Comparison of ENCODE assay signal across 30 cellular contexts in the genomic region with DNA sequence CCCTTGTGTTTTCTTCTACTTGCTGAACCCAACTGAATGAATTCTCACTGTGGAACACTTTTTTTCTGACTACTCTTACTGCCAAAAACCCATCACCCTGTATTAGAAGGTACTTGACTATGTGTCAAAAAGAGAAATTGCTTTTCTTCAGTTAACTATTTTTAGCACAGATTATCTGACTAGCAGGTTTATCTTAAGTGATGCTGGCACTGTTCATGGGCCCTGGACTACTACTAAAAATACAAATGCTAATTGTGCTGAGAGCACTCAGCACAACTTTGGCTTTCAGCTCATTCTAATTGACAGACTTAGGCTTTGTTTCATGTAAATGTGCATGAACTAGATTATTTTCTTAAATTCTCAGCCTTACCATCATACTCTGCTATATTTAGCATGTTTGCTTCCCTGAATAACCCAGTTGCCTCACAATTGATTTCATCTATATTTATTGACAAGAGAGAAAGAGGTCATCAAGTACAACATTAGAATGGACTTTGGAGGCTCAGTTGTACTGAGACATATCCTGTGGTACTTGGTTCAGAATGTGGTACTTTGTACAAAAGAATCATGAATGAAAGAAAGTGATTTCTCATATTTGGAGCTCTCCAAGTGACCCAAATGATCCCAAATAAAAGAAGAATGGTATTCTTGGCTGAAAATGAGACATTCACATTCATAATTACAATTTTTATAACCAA.
DNase-seq lines count a peak whose midpoint lies in the region; ATAC-seq and TF ChIP-seq lines count a peak whose summit lies in the region.
"Had no signal": no experiment of that assay in that cellular context is flagged by ENCODE, and none has a peak within 500 bp of the region (broad histone marks: within the 10 kb centered on the region; RNA-seq: fewer than 3 reads in every experiment).

No MANE protein-coding gene starts in this region.

- H3K4me1 Mint-ChIP-seq in natural killer cell treated with Interleukin-12 subunit alpha and Interleukin-12 subunit beta and Interleukin-15 and Interleukin-18, amount 100 ng/mL, for 72 hours (ENCODE audit: low read depth in 2 of 2), result no peaks in the 10 kb centered on the region
- H3K4me1 Mint-ChIP-seq: IgD-negative memory B cell had no signal

- TF ChIP-seq CTCF in right atrium auricular region (IDR thresholded peaks at IDR 0.05), result no peak
- no peak for TF ChIP-seq CTCF in heart right ventricle (IDR thresholded peaks at IDR 0.05)
- no peak for TF ChIP-seq CTCF in neural cell (IDR thresholded peaks at IDR 0.05; ENCODE audit: poor library complexity, severe bottlenecking)

- TF ChIP-seq EP300 in neural cell (conservative IDR thresholded peaks at IDR 0.05; ENCODE audit: poor library complexity, severe bottlenecking), result no peak

- H2AFZ ChIP-seq in neural cell (ENCODE audit: low read depth, low read length), result no peak overlapping the region

- H3K9me2 ChIP-seq in neural cell (ENCODE audit: insufficient read depth, low read length), result no peaks in the 10 kb centered on the region

- H3K4me3 ChIP-seq in right atrium auricular region, result no peak overlapping the region
- H3K4me3 ChIP-seq in heart right ventricle, result no peak overlapping the region
- H3K4me3 ChIP-seq in neural cell (ENCODE audit: low read length), result no peak overlapping the region
- H3K4me3 ChIP-seq: SK-N-MC had no signal

- DNase-seq in Right ventricle myocardium superior, result no peak
- no peak for DNase-seq in right atrium auricular region (ENCODE audit: low spot score)
- DNase-seq in heart right ventricle, result peak in 1 of 2 donors; percentile 21
- DNase-seq in NCI-H146 treated with DMSO at 0.1 percent for 48 hours (lab: John Stamatoyannopoulos, UW; ENCODE audit: unreplicated experiment), result no peak
- DNase-seq in MV-4-11 (lab: John Stamatoyannopoulos, UW), result no peak
- DNase-seq in natural killer cell treated with Interleukin-12 subunit alpha and Interleukin-12 subunit beta and Interleukin-15 and Interleukin-18, amount 100 ng/mL, for 72 hours (ENCODE audit: low spot score), result no peak
- DNase-seq: 8988T, ACHN, BE2C, Calu3, DMS153, DND-41, HCEC 1CT, MM.1S, NCI-H1048, NCI-H1417 treated with DMSO at 0.1 percent for 48 hours, NCI-H187, NCI-H2081 treated with DMSO at 0.1 percent for 48 hours, NCI-H2171, NCI-H226, NCI-H510A, NCI-H69, SIG-M5 had no signal

- no peak overlapping the region for H3K4me3 Mint-ChIP-seq in natural killer cell treated with Interleukin-12 subunit alpha and Interleukin-12 subunit beta and Interleukin-15 and Interleukin-18, amount 100 ng/mL, for 72 hours
- H3K4me3 Mint-ChIP-seq: IgD-negative memory B cell had no signal

- no peak overlapping the region for H3K27ac Mint-ChIP-seq in natural killer cell treated with Interleukin-12 subunit alpha and Interleukin-12 subunit beta and Interleukin-15 and Interleukin-18, amount 100 ng/mL, for 72 hours
- H3K27ac Mint-ChIP-seq: IgD-negative memory B cell had no signal

- no peaks in the 10 kb centered on the region for H3K27me3 Mint-ChIP-seq in natural killer cell treated with Interleukin-12 subunit alpha and Interleukin-12 subunit beta and Interleukin-15 and Interleukin-18, amount 100 ng/mL, for 72 hours
- H3K27me3 Mint-ChIP-seq: IgD-negative memory B cell had no signal

- H3K36me3 ChIP-seq in right atrium auricular region, result no peaks in the 10 kb centered on the region
- H3K36me3 ChIP-seq in heart right ventricle, result no peaks in the 10 kb centered on the region
- H3K36me3 ChIP-seq in neural cell (ENCODE audit: insufficient read depth, low read length), result no peaks in the 10 kb centered on the region
- H3K36me3 ChIP-seq: BE2C had no signal

- TF ChIP-seq RAD21 in neural cell (conservative IDR thresholded peaks at IDR 0.05), result no peak

- no peaks in the 10 kb centered on the region for H4K20me1 ChIP-seq in neural cell (ENCODE audit: insufficient read depth)

- ATAC-seq in Right ventricle myocardium superior (ENCODE audit: poor library complexity), result peak; percentile 94
- ATAC-seq in heart right ventricle, result peak; percentile 69 to 98 (median 94)
- no peak for ATAC-seq in natural killer cell treated with Interleukin-12 subunit alpha and Interleukin-12 subunit beta and Interleukin-15 and Interleukin-18, amount 100 ng/mL, for 72 hours
- ATAC-seq: Panc1 had no signal

- H3K9me3 Mint-ChIP-seq in natural killer cell treated with Interleukin-12 subunit alpha and Interleukin-12 subunit beta and Interleukin-15 and Interleukin-18, amount 100 ng/mL, for 72 hours, result peaks cover 11% of the 10 kb centered on the region

- H3K79me2 ChIP-seq in neural cell (replicated peaks; ENCODE audit: insufficient read depth, low read length), result no peaks in the 10 kb centered on the region

- H3K27me3 ChIP-seq in right atrium auricular region (no peaks in the 10 kb centered on the region), heart right ventricle (no peaks in the 10 kb centered on the region), neural cell (ENCODE audit: insufficient read depth, low read depth, low read length) (no peaks in the 10 kb centered on the region)
- H3K27me3 ChIP-seq: BE2C had no signal

- intact Hi-C loops in Right ventricle myocardium superior (cut with DNase I), result no loop called here
- intact Hi-C loops in heart right ventricle (cut with DNase I), result loop anchor here in 2 of 10 donors (10.0 kb wide), 2 partner anchors 86 to 236 kb away; no protein-coding TSS in a partner anchor

- H3K4me1 ChIP-seq in right atrium auricular region (no peaks in the 10 kb centered on the region), heart right ventricle (peaks cover 0 to 13% (median 6%) of the 10 kb centered on the region in 9 donors)
- H3K4me1 ChIP-seq: BE2C had no signal

- no peak overlapping the region for H3K9ac ChIP-seq in neural cell (ENCODE audit: low read length)
- H3K9ac ChIP-seq: KMS-11 had no signal

- no peaks in the 10 kb centered on the region for H3F3A ChIP-seq in neural cell (ENCODE audit: insufficient read depth, low read length, poor library complexity, severe bottlenecking)

- H3K9me3 ChIP-seq in right atrium auricular region (no peaks in the 10 kb centered on the region), heart right ventricle (no peaks in the 10 kb centered on the region), neural cell (ENCODE audit: low read length) (no peaks in the 10 kb centered on the region)
- H3K9me3 ChIP-seq: BE2C had no signal

- H3K4me2 ChIP-seq in neural cell (ENCODE audit: low read length), result no peak overlapping the region
- H3K4me2 ChIP-seq: KMS-11 had no signal

- H3K27ac ChIP-seq in right atrium auricular region, result peak overlapping the region in 1 of 2 donors; percentile 18
- peak overlapping the region in 8 of 10 donors; percentile 33 to 73 (median 64) for H3K27ac ChIP-seq in heart right ventricle
- peak overlapping the region; percentile 54 for H3K27ac ChIP-seq in neural cell (ENCODE audit: low read length)
- H3K27ac ChIP-seq: HL-60, KMS-11, RWPE1, SK-N-MC had no signal

- H3K36me3 Mint-ChIP-seq in natural killer cell treated with Interleukin-12 subunit alpha and Interleukin-12 subunit beta and Interleukin-15 and Interleukin-18, amount 100 ng/mL, for 72 hours, result no peaks in the 10 kb centered on the region
- H3K36me3 Mint-ChIP-seq: IgD-negative memory B cell had no signal

TF ChIP-seq in neural cell, 6 proteins besides CTCF, POLR2A, EP300 and RAD21:
- TF ChIP-seq SMC3 (conservative IDR thresholded peaks at IDR 0.05; ENCODE audit: poor library complexity), result no peak
- no peak for TF ChIP-seq TAF1 (IDR thresholded peaks at IDR 0.05; ENCODE audit: low read depth)
- no peak for TF ChIP-seq REST (IDR thresholded peaks at IDR 0.05; ENCODE audit: borderline replicate concordance)
- TF ChIP-seq MXI1 (conservative IDR thresholded peaks at IDR 0.05; ENCODE audit: poor library complexity, severe bottlenecking), result no peak
- no peak for TF ChIP-seq EZH2 (IDR thresholded peaks at IDR 0.05; ENCODE audit: borderline replicate concordance, insufficient read depth, low read length, poor library complexity, severe bottlenecking)
- TF ChIP-seq POLR2AphosphoS5 (IDR thresholded peaks at IDR 0.05), result no peak

Comparison
In these comparisons a context has a peak if more than half of its experiments do, and no peak if none do; other contexts are left out.
1. ATAC-seq: peak in Right ventricle myocardium superior (single experiment) and heart right ventricle (8 of 8); none in natural killer cell treated with Interleukin-12 subunit alpha and Interleukin-12 subunit beta and Interleukin-15 and Interleukin-18, amount 100 ng/mL, for 72 hours (0 of 2).